In genomic region chr2:218871345-218872302, GRCh38 we compare ENCODE assay signal across 13 cellular contexts. TPM values are rescaled to one million over a fixed set of nuclear protein-coding genes. Genes with fewer than 3 reads are reported as not detected.
A peak's percentile ranks its signal among the peaks of the same experiment; 100 is the strongest.
DNase-seq lines count a peak whose midpoint lies in the region; ATAC-seq, FAIRE-seq and TF ChIP-seq lines count a peak whose summit lies in the region.
"Had no signal": no experiment of that assay in that cellular context is flagged by ENCODE, and none has a peak within 500 bp of the region (broad histone marks: within the 10 kb centered on the region; RNA-seq: fewer than 3 reads in every experiment).

No MANE protein-coding gene starts in this region.

- TF ChIP-seq CTCF in heart left ventricle (IDR thresholded peaks at IDR 0.05) = no peak
- no peak for TF ChIP-seq CTCF in heart right ventricle (IDR thresholded peaks at IDR 0.05)
- TF ChIP-seq CTCF in kidney (IDR thresholded peaks at IDR 0.05; ENCODE audit: borderline replicate concordance, extremely low read depth, insufficient read depth) = no peak
- TF ChIP-seq CTCF in tibial artery (IDR thresholded peaks at IDR 0.05) = no peak

- no peak overlapping the region for H3K9ac ChIP-seq in kidney (ENCODE audit: low read length in 2 of 2)
- H3K9ac ChIP-seq: SK-N-SH had no signal

- H3K36me3 ChIP-seq in heart left ventricle = no peaks in the 10 kb centered on the region
- no peaks in the 10 kb centered on the region for H3K36me3 ChIP-seq in heart right ventricle
- no peaks in the 10 kb centered on the region for H3K36me3 ChIP-seq in kidney (ENCODE audit: control insufficient read depth in 1 of 2, insufficient read depth in 2 of 2, low read length in 2 of 2)
- H3K36me3 ChIP-seq in tibial artery = no peaks in the 10 kb centered on the region
- H3K36me3 ChIP-seq in SJCRH30 = no peaks in the 10 kb centered on the region
- H3K36me3 ChIP-seq: pancreas had no signal

- H3K4me1 ChIP-seq in heart left ventricle (peaks cover 0 to 24% (median 3%) of the 10 kb centered on the region in 12 donors), heart right ventricle (peaks cover 0 to 20% (median 9%) of the 10 kb centered on the region in 9 donors), kidney (ENCODE audit: control insufficient read depth in 1 of 2, insufficient read depth in 1 of 2, low read depth in 1 of 2, low read length in 2 of 2) (peaks cover 0 to 7% of the 10 kb centered on the region in 2 donors), tibial artery (peaks cover 0 to 27% (median 19%) of the 10 kb centered on the region in 4 donors), SJCRH30 (peaks cover 3% of the 10 kb centered on the region)

- H3K4me1 Mint-ChIP-seq in T-helper 2 cell treated with Interferon-gamma antibody and Interleukin-4, amounts not matched to agents 5 μg/mL and 100 μg/mL, for 36 hours (ENCODE audit: low read depth) = peaks cover 4% of the 10 kb centered on the region

- ATAC-seq in heart left ventricle = no peak
- no peak for ATAC-seq in heart right ventricle

- H3K4me3 Mint-ChIP-seq in T-helper 2 cell treated with Interferon-gamma antibody and Interleukin-4, amounts not matched to agents 5 μg/mL and 100 μg/mL, for 36 hours = peak overlapping the region; percentile 46

- TF ChIP-seq POLR2A in heart left ventricle (IDR thresholded peaks at IDR 0.05) = no peak

- H3K27ac ChIP-seq in heart left ventricle = no peak overlapping the region
- no peak overlapping the region for H3K27ac ChIP-seq in heart right ventricle
- no peak overlapping the region for H3K27ac ChIP-seq in kidney (ENCODE audit: low read depth in 2 of 2, low read length in 2 of 2)
- H3K27ac ChIP-seq in tibial artery = no peak overlapping the region
- H3K27ac ChIP-seq in SJCRH30 = no peak overlapping the region
- H3K27ac ChIP-seq: C4-2B, pancreas had no signal

- H3K27me3 Mint-ChIP-seq in T-helper 2 cell treated with Interferon-gamma antibody and Interleukin-4, amounts not matched to agents 5 μg/mL and 100 μg/mL, for 36 hours (ENCODE audit: low read depth) = peaks cover 76% of the 10 kb centered on the region

- intact Hi-C loops in heart left ventricle (cut with DNase I) = loop anchor here in 4 of 10 donors (10.0 kb wide), 2 partner anchors 253 to 283 kb away; no protein-coding TSS in a partner anchor
- intact Hi-C loops in heart right ventricle (cut with DNase I) = loop anchor here in 1 of 10 donors (10.0 kb wide), 1 partner anchor 283 kb away; no protein-coding TSS in a partner anchor
- intact Hi-C loops in kidney (cut with DNase I) = no loop called here
- intact Hi-C loops in tibial artery (cut with DNase I; ENCODE audit: low total_unique reads) = no loop called here

- no peak for FAIRE-seq in kidney (lab: Jason Lieb, UNC)
- FAIRE-seq: pancreas had no signal

- no peaks in the 10 kb centered on the region for H3K36me3 Mint-ChIP-seq in T-helper 2 cell treated with Interferon-gamma antibody and Interleukin-4, amounts not matched to agents 5 μg/mL and 100 μg/mL, for 36 hours (ENCODE audit: low read depth)

- no peaks in the 10 kb centered on the region for H3K9me3 Mint-ChIP-seq in T-helper 2 cell treated with Interferon-gamma antibody and Interleukin-4, amounts not matched to agents 5 μg/mL and 100 μg/mL, for 36 hours

- peaks cover 30 to 98% (median 72%) of the 10 kb centered on the region in 9 donors for H3K27me3 ChIP-seq in heart left ventricle
- peaks cover 25 to 100% (median 93%) of the 10 kb centered on the region in 7 donors for H3K27me3 ChIP-seq in heart right ventricle
- peaks cover 0 to 83% of the 10 kb centered on the region in 2 donors for H3K27me3 ChIP-seq in tibial artery
- H3K27me3 ChIP-seq in SJCRH30 = no peaks in the 10 kb centered on the region

- H3K9me3 ChIP-seq in heart left ventricle (no peaks in the 10 kb centered on the region), heart right ventricle (no peaks in the 10 kb centered on the region), kidney (ENCODE audit: control insufficient read depth in 1 of 2, low read length in 2 of 2) (no peaks in the 10 kb centered on the region), tibial artery (no peaks in the 10 kb centered on the region), SJCRH30 (replicated peaks) (no peaks in the 10 kb centered on the region)
- H3K9me3 ChIP-seq: pancreas, SK-N-SH had no signal

- 5 to 18% (median 10%) methylated on average over 40 to 60 of the region's 60 CpGs for WGBS in heart left ventricle, 4 donors
- WGBS in heart right ventricle, 2 donors = 6 to 11% methylated on average over 60 of the region's 60 CpGs

- H3K27ac Mint-ChIP-seq in T-helper 2 cell treated with Interferon-gamma antibody and Interleukin-4, amounts not matched to agents 5 μg/mL and 100 μg/mL, for 36 hours = no peak overlapping the region

- peak overlapping the region in 8 of 12 donors; percentile 5 to 48 (median 24) for H3K4me3 ChIP-seq in heart left ventricle
- H3K4me3 ChIP-seq in heart right ventricle = peak overlapping the region in 5 of 10 donors; percentile 1 to 40 (median 17)
- H3K4me3 ChIP-seq in kidney (ENCODE audit: low read length in 2 of 2) = no peak overlapping the region
- H3K4me3 ChIP-seq in tibial artery = peak overlapping the region; percentile 3 to 33
- H3K4me3 ChIP-seq in SJCRH30 = no peak overlapping the region

- DNase-seq in heart left ventricle = peak in 1 of 5 donors; percentile 61
- no peak for DNase-seq in heart right ventricle
- DNase-seq in T-helper 2 cell treated with Interferon-gamma antibody and Interleukin-4, amounts not matched to agents 5 μg/mL and 100 μg/mL, for 36 hours (ENCODE audit: low spot score) = no peak
- DNase-seq in kidney = peak; percentile 75
- DNase-seq in tibial artery = no peak
- no peak for DNase-seq in SJCRH30
- no peak for DNase-seq in NCI-H1436 (lab: John Stamatoyannopoulos, UW)
- no peak for DNase-seq in dermis blood vessel endothelial cell
- DNase-seq: NCI-H2029 treated with DMSO at 0.1 percent for 48 hours, SK-N-SH had no signal

RNA-seq across cellular contexts. Expression of gene WNT10A, which starts 9.0 kb away (rescaled TPM):
- total RNA-seq in heart left ventricle = 1 to 10 TPM in 1 of 9 donors, under 1 TPM in 1, not detected in 7; 0.16 to 1.3 TPM
- under 1 TPM in 1 of 2 donors, not detected in 1; 0.08 TPM for polyA plus RNA-seq in heart left ventricle
- under 1 TPM in 2 of 10 donors, not detected in 8; 0.28 to 0.56 TPM for total RNA-seq in heart right ventricle
- polyA plus RNA-seq in heart right ventricle = under 1 TPM; 0.01 to 0.07 TPM
- 10.2 TPM for total RNA-seq in kidney
- 1.1 TPM for polyA plus RNA-seq in kidney (ENCODE audit: insufficient read depth, low read depth, low replicate concordance)
- 0.10 and 0.28 TPM in 2 replicates for total RNA-seq in SJCRH30 (2014; rRNA removed; shearing (Covaris generic))
- total RNA-seq in dermis blood vessel endothelial cell = under 0.01 and 0.05 TPM in 2 replicates
- total RNA-seq: dermis microvascular lymphatic vessel endothelial cell had no signal

RNA-seq across cellular contexts. Expression of gene WNT6, which starts 12.0 kb away (rescaled TPM):
- total RNA-seq in heart left ventricle (10 to 100 TPM in 1 of 9 donors, 1 to 10 TPM in 3, under 1 TPM in 5; 0.34 to 13.1 (median 1.00) TPM), heart right ventricle (1 to 10 TPM in 3 of 10 donors, under 1 TPM in 7; 0.15 to 2.9 (median 0.67) TPM), kidney (0.57 TPM), dermis blood vessel endothelial cell (not detected in 2 replicates)
- polyA plus RNA-seq in heart left ventricle (1 to 10 TPM in 1 of 2 donors, under 1 TPM in 1; 0.44 to 1.4 TPM), heart right ventricle (1 to 10 TPM; 1.1 to 3.0 TPM), kidney (ENCODE audit: insufficient read depth, low read depth, low replicate concordance) (0.75 TPM)
- total RNA-seq in SJCRH30 (2014; rRNA removed; shearing (Covaris generic)) = 0.08 and 0.10 TPM in 2 replicates
- total RNA-seq: dermis microvascular lymphatic vessel endothelial cell had no signal

RNA-seq across cellular contexts. Expression of gene PRKAG3, which starts 40.0 kb away (rescaled TPM):
- not detected for total RNA-seq in heart left ventricle
- polyA plus RNA-seq in heart left ventricle = under 1 TPM in 1 of 2 donors, not detected in 1; 0.06 TPM
- total RNA-seq in heart right ventricle = under 1 TPM in 3 of 10 donors, not detected in 7; 0.09 to 0.19 (median 0.15) TPM
- polyA plus RNA-seq in heart right ventricle = under 1 TPM in 1 of 2 donors, not detected in 1; 0.03 TPM
- total RNA-seq in kidney = not detected
- polyA plus RNA-seq in kidney (ENCODE audit: insufficient read depth, low read depth, low replicate concordance) = not detected
- 0.13 and 0.16 TPM in 2 replicates for total RNA-seq in SJCRH30 (2014; rRNA removed; shearing (Covaris generic))
- not detected in 2 replicates for total RNA-seq in dermis blood vessel endothelial cell
- total RNA-seq: dermis microvascular lymphatic vessel endothelial cell, pancreas had no signal
- polyA plus RNA-seq: pancreas, SK-N-SH had no signal

Comparison
In these comparisons a context has a peak if more than half of its experiments do, and no peak if none do; other contexts are left out.
1. H3K4me3 ChIP-seq: peak in heart left ventricle (8 of 12) and tibial artery (2 of 2); none in kidney (0 of 2) and SJCRH30 (single experiment).